ENCODE assay signal across 3 cellular contexts in genomic region chr3:125188955-125189354, GRCh38.
TF ChIP-seq lines count a peak whose summit lies in the region.

No MANE protein-coding gene starts in this region.

TF ChIP-seq in HEK293T, 16 proteins besides CTCF, POLR2A, EP300 and RAD21:
- TF ChIP-seq ARNT (IDR thresholded peaks at IDR 0.05) (no peak), FOXM1 (IDR thresholded peaks at IDR 0.05; ENCODE audit: borderline replicate concordance) (peak; percentile 50; the same call in 1 of the 2 replicates)

TF ChIP-seq in GM12878, 131 proteins besides CTCF, POLR2A, EP300 and RAD21:
- TF ChIP-seq SMARCA5 (IDR thresholded peaks at IDR 0.05): 0 out of 2 replicates have a peak, but pooled peaks have one; percentile 25
- no peak for TF ChIP-seq ATF2 (IDR thresholded peaks at IDR 0.05; ENCODE audit: low read length)

TF ChIP-seq in H1, 55 proteins besides CTCF, POLR2A, EP300 and RAD21:
- TF ChIP-seq HDAC2 (IDR thresholded peaks at IDR 0.05; ENCODE audit: borderline replicate concordance in 1 of 2, low read depth in 2 of 2, low read length in 2 of 2) (peak in 1 of 2 experiments; percentile 39; a peak in 1 of 4 replicates), KDM5A (IDR thresholded peaks at IDR 0.05; ENCODE audit: low read length) (no peak), CBX8 (IDR thresholded peaks at IDR 0.05; ENCODE audit: borderline replicate concordance, low read depth, low read length) (no peak), NRF1 (IDR thresholded peaks at IDR 0.05; ENCODE audit: low read depth, low read length) (no peak), KDM1A (IDR thresholded peaks at IDR 0.05; ENCODE audit: borderline replicate concordance, low read length) (peak; percentile 80; the same call in 1 of the 2 replicates), BACH1 (IDR thresholded peaks at IDR 0.05; ENCODE audit: low read length) (no peak), RFX5 (IDR thresholded peaks at IDR 0.05; ENCODE audit: borderline replicate concordance, low read depth, low read length) (no peak)
